Comparison of ENCODE assay signal across 24 cellular contexts in genomic region chr6:31780507-31781243, GRCh38. TPM values are rescaled to one million over a fixed set of nuclear protein-coding genes. Genes with fewer than 3 reads are reported as not detected.
"Had no signal": no experiment of that assay in that cellular context is flagged by ENCODE, and none has a peak within 500 bp of the region (broad histone marks: within the 10 kb centered on the region; RNA-seq: fewer than 3 reads in every experiment).

No MANE protein-coding gene starts in this region.

- H3K27ac ChIP-seq: cardiac muscle cell, prostate gland, right atrium auricular region, skin epidermis, stomach had no signal

- DNase-seq: activated CD4-positive, alpha-beta memory T cell treated with anti-CD3 and anti-CD28 coated beads, Interleukin-2, amount 10 ng/mL, durations not matched to agents 7 days and 5 days; activated CD4-positive, alpha-beta T cell treated with anti-CD3 and anti-CD28 coated beads for 4 hours; activated CD8-positive, alpha-beta memory T cell treated with anti-CD3 and anti-CD28 coated beads, Interleukin-2, amount 10 ng/mL, durations not matched to agents 7 days and 5 days; activated naive CD4-positive, alpha-beta T cell treated with Interleukin-2 at 50 U/mL for 16 hours; activated naive CD8-positive, alpha-beta T cell treated with anti-CD3 and anti-CD28 coated beads, Interleukin-2, amount 10 ng/mL, durations not matched to agents 7 days and 5 days; amygdala; hypothalamus; islet precursor cell; midbrain; stimulated activated CD4-positive, alpha-beta T cell treated with anti-CD3 and anti-CD28 coated beads, Interleukin-2, amount 100 ng/mL, for 48 hours; stomach; T-cell; trophoblast cell had no signal

- H3K4me1 ChIP-seq: prostate gland had no signal

- H3K27me3 ChIP-seq: cardiac muscle cell, right atrium auricular region, stomach had no signal

- ATAC-seq: activated CD8-positive, alpha-beta memory T cell treated with anti-CD3 and anti-CD28 coated beads, Interleukin-2, amount 10 ng/mL, durations not matched to agents 7 days and 5 days; T-cell; WTC11 had no signal

- H3K4me3 Mint-ChIP-seq: activated CD4-positive, alpha-beta memory T cell treated with anti-CD3 and anti-CD28 coated beads, Interleukin-2, amount 10 ng/mL, durations not matched to agents 7 days and 5 days; activated CD8-positive, alpha-beta memory T cell treated with anti-CD3 and anti-CD28 coated beads, Interleukin-2, amount 10 ng/mL, durations not matched to agents 7 days and 5 days; activated naive CD8-positive, alpha-beta T cell treated with anti-CD3 and anti-CD28 coated beads, Interleukin-2, amount 10 ng/mL, durations not matched to agents 7 days and 5 days; T-cell; WTC11 had no signal

- H3K9me3 ChIP-seq: prostate gland, right atrium auricular region, stomach had no signal

- FAIRE-seq: colon, endometrium, frontal cortex had no signal

- H3K36me3 ChIP-seq: cardiac muscle cell had no signal

- H3K27me3 Mint-ChIP-seq: activated CD4-positive, alpha-beta memory T cell treated with anti-CD3 and anti-CD28 coated beads, Interleukin-2, amount 10 ng/mL, durations not matched to agents 7 days and 5 days; activated CD8-positive, alpha-beta memory T cell treated with anti-CD3 and anti-CD28 coated beads, Interleukin-2, amount 10 ng/mL, durations not matched to agents 7 days and 5 days; activated naive CD8-positive, alpha-beta T cell treated with anti-CD3 and anti-CD28 coated beads, Interleukin-2, amount 10 ng/mL, durations not matched to agents 7 days and 5 days; T-cell had no signal

- H3K27ac Mint-ChIP-seq: activated CD4-positive, alpha-beta memory T cell treated with anti-CD3 and anti-CD28 coated beads, Interleukin-2, amount 10 ng/mL, durations not matched to agents 7 days and 5 days; activated CD8-positive, alpha-beta memory T cell treated with anti-CD3 and anti-CD28 coated beads, Interleukin-2, amount 10 ng/mL, durations not matched to agents 7 days and 5 days; activated naive CD8-positive, alpha-beta T cell treated with anti-CD3 and anti-CD28 coated beads, Interleukin-2, amount 10 ng/mL, durations not matched to agents 7 days and 5 days; activated T-helper 2 cell treated with anti-CD3 and anti-CD28 coated beads, Interferon-gamma antibody, Interleukin-2, Interleukin-4, amounts not matched to agents 10 μg/mL and 5 μg/mL and 100 μg/mL, durations not matched to agents 14 hours and 24 hours and 36 hours; T-cell; WTC11 had no signal

- H3K4me3 ChIP-seq: cardiac muscle cell, prostate gland, right atrium auricular region, skin epidermis, stomach had no signal

- H3K9me3 Mint-ChIP-seq: activated CD4-positive, alpha-beta memory T cell treated with anti-CD3 and anti-CD28 coated beads, Interleukin-2, amount 10 ng/mL, durations not matched to agents 7 days and 5 days; activated naive CD8-positive, alpha-beta T cell treated with anti-CD3 and anti-CD28 coated beads, Interleukin-2, amount 10 ng/mL, durations not matched to agents 7 days and 5 days; activated T-helper 2 cell treated with anti-CD3 and anti-CD28 coated beads, Interferon-gamma antibody, Interleukin-2, Interleukin-4, amounts not matched to agents 10 μg/mL and 5 μg/mL and 100 μg/mL, durations not matched to agents 14 hours and 24 hours and 36 hours; T-cell; WTC11 had no signal

RNA-seq across cellular contexts. Expression of gene VWA7, which starts 3.5 kb away (rescaled TPM):
- total RNA-seq: myocyte had no signal

RNA-seq across cellular contexts. Expression of gene SAPCD1, which starts 18.2 kb away (rescaled TPM):
- total RNA-seq: myocyte, right atrium auricular region had no signal
- polyA plus RNA-seq: neural cell had no signal
